21 cellular contexts compared by ENCODE assay signal in genomic region chr15:68642491-68642845, GRCh38.
A peak's percentile ranks its signal among the peaks of the same experiment; 100 is the strongest.
DNase-seq lines count a peak whose midpoint lies in the region; ATAC-seq, FAIRE-seq and TF ChIP-seq lines count a peak whose summit lies in the region.
"Had no signal": no experiment of that assay in that cellular context is flagged by ENCODE, and none has a peak within 500 bp of the region (broad histone marks: within the 10 kb centered on the region; RNA-seq: fewer than 3 reads in every experiment).

No MANE protein-coding gene starts in this region.

- POLR2A ChIA-PET in WTC11 (lab: Charles Lee): no interaction called here

- no peak overlapping the region for H3K9ac ChIP-seq in fibroblast of lung (ENCODE audit: insufficient read depth, low read length)

- peaks cover 1% of the 10 kb centered on the region for H3K36me3 ChIP-seq in fibroblast of lung (ENCODE audit: control insufficient read depth, insufficient read depth, low read length)
- H3K36me3 ChIP-seq: cardiac muscle cell, Peyer's patch, transverse colon had no signal

- CTCF ChIA-PET in WTC11 (lab: Charles Lee): interaction anchor here (1.0 to 2.0 kb wide), 6 partner anchors 8 to 88 kb away, joined by 3 to 8 read pairs (median 4); no protein-coding TSS in a partner anchor

- H3K4me1 ChIP-seq in fibroblast of lung (ENCODE audit: control insufficient read depth, extremely low read depth, insufficient read depth, low read length): peaks cover 53% of the 10 kb centered on the region
- H3K4me1 ChIP-seq: Peyer's patch had no signal

- peak overlapping the region; percentile 9 for H3K4me2 ChIP-seq in fibroblast of lung (ENCODE audit: extremely low read depth, insufficient read depth, low read length)

- no peak overlapping the region for H2AFZ ChIP-seq in fibroblast of lung (ENCODE audit: low read length)

- no peaks in the 10 kb centered on the region for H3K27me3 ChIP-seq in fibroblast of lung (ENCODE audit: control insufficient read depth, insufficient read depth, low read length)
- H3K27me3 ChIP-seq: cardiac muscle cell, Peyer's patch, transverse colon had no signal

- H3K4me1 Mint-ChIP-seq in WTC11: peaks cover 28% of the 10 kb centered on the region

- peak; percentile 4 for DNase-seq in HCEC 1CT
- no peak for DNase-seq in WTC11 (ENCODE audit: low spot score)
- DNase-seq in fibroblast of lung (ENCODE audit: low read depth in 2 of 2): peak in 1 of 2 donors; percentile 31
- DNase-seq in substantia nigra (lab: John Stamatoyannopoulos, UW): no peak
- DNase-seq in RCC 7860 (ENCODE audit: low spot score): no peak
- DNase-seq: activated CD4-positive, alpha-beta T cell treated with anti-CD3 and anti-CD28 coated beads for 1 hour; effector CD8-positive, alpha-beta T cell; GDM1; MM.1S; NCI-H2227 treated with DMSO at 0.1 percent for 48 hours; occipital lobe; stimulated activated naive CD4-positive, alpha-beta T cell; T-helper 9 cell; transverse colon had no signal

- ATAC-seq in WTC11 (peak; percentile 82), HG03354 (IDR thresholded peaks at IDR 0.05; ENCODE audit: poor library complexity, severe bottlenecking, unreplicated experiment) (no peak), GM19452 (IDR thresholded peaks at IDR 0.05; ENCODE audit: unreplicated experiment) (no peak)
- ATAC-seq: SK-N-SH treated with all-trans-retinoic acid at 6 μM for 48 hours had no signal

- H3K36me3 Mint-ChIP-seq in WTC11: no peaks in the 10 kb centered on the region

- no peaks in the 10 kb centered on the region for H3K27me3 Mint-ChIP-seq in WTC11 (ENCODE audit: low read depth)

- H3K27ac ChIP-seq in fibroblast of lung (ENCODE audit: insufficient read depth, low read length) (peak overlapping the region; percentile 13), substantia nigra (ENCODE audit: low read depth, low read length, poor library complexity, severe bottlenecking) (peak overlapping the region; percentile 40)
- H3K27ac ChIP-seq: cardiac muscle cell, Peyer's patch, transverse colon had no signal

- no peaks in the 10 kb centered on the region for H3K9me3 Mint-ChIP-seq in WTC11

- peaks cover 31% of the 10 kb centered on the region for H3K79me2 ChIP-seq in fibroblast of lung (ENCODE audit: control insufficient read depth, insufficient read depth, low read length)

- no peak overlapping the region for H3K4me3 Mint-ChIP-seq in WTC11
- H3K4me3 Mint-ChIP-seq: B cell had no signal

- no peaks in the 10 kb centered on the region for H4K20me1 ChIP-seq in fibroblast of lung (ENCODE audit: control insufficient read depth, extremely low read depth, insufficient read depth, low read length)

- H3K9me3 ChIP-seq in fibroblast of lung (ENCODE audit: control insufficient read depth, insufficient read depth, low read depth, low read length): no peaks in the 10 kb centered on the region
- H3K9me3 ChIP-seq: Peyer's patch, transverse colon had no signal

- no peak for FAIRE-seq in RCC 7860 (lab: Jason Lieb, UNC)
- FAIRE-seq: H54 had no signal

- no peak overlapping the region for H3K27ac Mint-ChIP-seq in WTC11
- H3K27ac Mint-ChIP-seq: B cell had no signal

- no peak overlapping the region for H3K4me3 ChIP-seq in fibroblast of lung (replicated peaks in 1 of 4; ENCODE audit: control extremely low read depth in 1 of 4, insufficient read depth in 1 of 4, low read depth in 3 of 4, low read length in 4 of 4)
- H3K4me3 ChIP-seq: cardiac muscle cell, Peyer's patch, transverse colon had no signal

- no peak for TF ChIP-seq CTCF in WTC11 (IDR thresholded peaks at IDR 0.05)
- TF ChIP-seq CTCF in fibroblast of lung (conservative IDR thresholded peaks at IDR 0.05 in 1 of 2, IDR thresholded peaks at IDR 0.05 in 1 of 2; ENCODE audit: low read depth in 1 of 2, low read length in 2 of 2): no peak

TF ChIP-seq in WTC11, 78 proteins besides CTCF, POLR2A, EP300 and RAD21:
- TF ChIP-seq, protein P1, sequence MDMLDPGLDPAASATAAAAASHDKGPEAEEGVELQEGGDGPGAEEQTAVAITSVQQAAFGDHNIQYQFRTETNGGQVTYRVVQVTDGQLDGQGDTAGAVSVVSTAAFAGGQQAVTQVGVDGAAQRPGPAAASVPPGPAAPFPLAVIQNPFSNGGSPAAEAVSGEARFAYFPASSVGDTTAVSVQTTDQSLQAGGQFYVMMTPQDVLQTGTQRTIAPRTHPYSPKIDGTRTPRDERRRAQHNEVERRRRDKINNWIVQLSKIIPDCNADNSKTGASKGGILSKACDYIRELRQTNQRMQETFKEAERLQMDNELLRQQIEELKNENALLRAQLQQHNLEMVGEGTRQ (CRISPR knock-in tag; IDR thresholded peaks at IDR 0.05): no peak
- TF ChIP-seq, protein P2, sequence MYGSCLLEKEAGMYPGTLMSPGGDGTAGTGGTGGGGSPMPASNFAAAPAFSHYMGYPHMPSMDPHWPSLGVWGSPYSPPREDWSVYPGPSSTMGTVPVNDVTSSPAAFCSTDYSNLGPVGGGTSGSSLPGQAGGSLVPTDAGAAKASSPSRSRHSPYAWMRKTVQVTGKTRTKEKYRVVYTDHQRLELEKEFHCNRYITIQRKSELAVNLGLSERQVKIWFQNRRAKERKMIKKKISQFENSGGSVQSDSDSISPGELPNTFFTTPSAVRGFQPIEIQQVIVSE (CRISPR knock-in tag; IDR thresholded peaks at IDR 0.05; ENCODE audit: borderline replicate concordance): no peak
- no peak for TF ChIP-seq GTF2I (CRISPR knock-in tag; conservative IDR thresholded peaks at IDR 0.05)
- TF ChIP-seq, protein P3, sequence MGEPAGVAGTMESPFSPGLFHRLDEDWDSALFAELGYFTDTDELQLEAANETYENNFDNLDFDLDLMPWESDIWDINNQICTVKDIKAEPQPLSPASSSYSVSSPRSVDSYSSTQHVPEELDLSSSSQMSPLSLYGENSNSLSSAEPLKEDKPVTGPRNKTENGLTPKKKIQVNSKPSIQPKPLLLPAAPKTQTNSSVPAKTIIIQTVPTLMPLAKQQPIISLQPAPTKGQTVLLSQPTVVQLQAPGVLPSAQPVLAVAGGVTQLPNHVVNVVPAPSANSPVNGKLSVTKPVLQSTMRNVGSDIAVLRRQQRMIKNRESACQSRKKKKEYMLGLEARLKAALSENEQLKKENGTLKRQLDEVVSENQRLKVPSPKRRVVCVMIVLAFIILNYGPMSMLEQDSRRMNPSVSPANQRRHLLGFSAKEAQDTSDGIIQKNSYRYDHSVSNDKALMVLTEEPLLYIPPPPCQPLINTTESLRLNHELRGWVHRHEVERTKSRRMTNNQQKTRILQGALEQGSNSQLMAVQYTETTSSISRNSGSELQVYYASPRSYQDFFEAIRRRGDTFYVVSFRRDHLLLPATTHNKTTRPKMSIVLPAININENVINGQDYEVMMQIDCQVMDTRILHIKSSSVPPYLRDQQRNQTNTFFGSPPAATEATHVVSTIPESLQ (CRISPR knock-in tag; IDR thresholded peaks at IDR 0.05): no peak
- TF ChIP-seq, protein P4, sequence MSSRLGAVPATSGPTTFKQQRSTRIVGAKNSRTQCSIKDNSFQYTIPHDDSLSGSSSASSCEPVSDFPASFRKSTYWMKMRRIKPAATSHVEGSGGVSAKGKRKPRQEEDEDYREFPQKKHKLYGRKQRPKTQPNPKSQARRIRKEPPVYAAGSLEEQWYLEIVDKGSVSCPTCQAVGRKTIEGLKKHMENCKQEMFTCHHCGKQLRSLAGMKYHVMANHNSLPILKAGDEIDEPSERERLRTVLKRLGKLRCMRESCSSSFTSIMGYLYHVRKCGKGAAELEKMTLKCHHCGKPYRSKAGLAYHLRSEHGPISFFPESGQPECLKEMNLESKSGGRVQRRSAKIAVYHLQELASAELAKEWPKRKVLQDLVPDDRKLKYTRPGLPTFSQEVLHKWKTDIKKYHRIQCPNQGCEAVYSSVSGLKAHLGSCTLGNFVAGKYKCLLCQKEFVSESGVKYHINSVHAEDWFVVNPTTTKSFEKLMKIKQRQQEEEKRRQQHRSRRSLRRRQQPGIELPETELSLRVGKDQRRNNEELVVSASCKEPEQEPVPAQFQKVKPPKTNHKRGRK (CRISPR knock-in tag; IDR thresholded peaks at IDR 0.05; ENCODE audit: borderline replicate concordance): no peak
- no peak for TF ChIP-seq TP53 (CRISPR knock-in tag; IDR thresholded peaks at IDR 0.05)
- TF ChIP-seq SMAD3 (CRISPR knock-in tag; IDR thresholded peaks at IDR 0.05; ENCODE audit: borderline replicate concordance): no peak
